In genomic region chr2:130341562-130342019, GRCh38 we compare ENCODE assay signal across 2 cellular contexts.
TF ChIP-seq lines count a peak whose summit lies in the region.

No MANE protein-coding gene starts in this region.

TF ChIP-seq in GM12878, 131 proteins besides CTCF, POLR2A, EP300 and RAD21:
- TF ChIP-seq RELA (IDR thresholded peaks at IDR 0.05; ENCODE audit: borderline replicate concordance, partially characterized antibody) (no peak), SUPT20H (IDR thresholded peaks at IDR 0.05; ENCODE audit: borderline replicate concordance, control insufficient read depth, low read depth, low read length) (no peak), SMARCA5 (IDR thresholded peaks at IDR 0.05) (0 out of 2 replicates have a peak, but pooled peaks have one; percentile 25)
TF ChIP-seq in GM12878: peak in this region for 1.

TF ChIP-seq in HepG2, 621 proteins besides CTCF, POLR2A, EP300 and RAD21:
- TF ChIP-seq ZNF607 (CRISPR knock-in tag; IDR thresholded peaks at IDR 0.05; ENCODE audit: borderline replicate concordance): 0 out of 2 replicates have a peak, but pooled peaks have one; percentile 19
- 0 out of 2 replicates have a peak, but pooled peaks have one; percentile 22 for TF ChIP-seq ZNF747 (CRISPR knock-in tag; IDR thresholded peaks at IDR 0.05; ENCODE audit: borderline replicate concordance)
- no peak for TF ChIP-seq SRSF4 (IDR thresholded peaks at IDR 0.05; ENCODE audit: low read depth, low read length, poor library complexity, severe bottlenecking)
- TF ChIP-seq JDP2 (CRISPR knock-in tag; IDR thresholded peaks at IDR 0.05; ENCODE audit: borderline replicate concordance): no peak
- 0 out of 2 replicates have a peak, but pooled peaks have one; percentile 50 for TF ChIP-seq ZFP37 (CRISPR knock-in tag; IDR thresholded peaks at IDR 0.05; ENCODE audit: borderline replicate concordance)
- TF ChIP-seq ZNF225 (CRISPR knock-in tag; IDR thresholded peaks at IDR 0.05): no peak
- no peak for TF ChIP-seq PAF1 (CRISPR knock-in tag; IDR thresholded peaks at IDR 0.05)
- TF ChIP-seq ZBTB7A (CRISPR knock-in tag; IDR thresholded peaks at IDR 0.05): no peak
- 0 out of 2 replicates have a peak, but pooled peaks have one; percentile 4 for TF ChIP-seq ZNF800 (CRISPR knock-in tag; IDR thresholded peaks at IDR 0.05)
- TF ChIP-seq ZNF749 (CRISPR knock-in tag; IDR thresholded peaks at IDR 0.05; ENCODE audit: borderline replicate concordance): 0 out of 2 replicates have a peak, but pooled peaks have one; percentile 10
- TF ChIP-seq ZIK1 (CRISPR knock-in tag; IDR thresholded peaks at IDR 0.05; ENCODE audit: borderline replicate concordance, low read depth): peak; percentile 34; the same call in 1 of the 2 replicates
- TF ChIP-seq PRPF4 (IDR thresholded peaks at IDR 0.05; ENCODE audit: low read depth, low read length, poor library complexity, severe bottlenecking): no peak
- no peak for TF ChIP-seq ATF1 (CRISPR knock-in tag; IDR thresholded peaks at IDR 0.05)
- 0 out of 2 replicates have a peak, but pooled peaks have one; percentile 15 for TF ChIP-seq KDM5B (CRISPR knock-in tag; IDR thresholded peaks at IDR 0.05; ENCODE audit: borderline replicate concordance)
- TF ChIP-seq ZSCAN21 (CRISPR knock-in tag; IDR thresholded peaks at IDR 0.05; ENCODE audit: borderline replicate concordance): peak; percentile 66; the same call in 1 of the 2 replicates
- no peak for TF ChIP-seq MXD3 (CRISPR knock-in tag; IDR thresholded peaks at IDR 0.05)
- no peak for TF ChIP-seq ZBTB40 (IDR thresholded peaks at IDR 0.05)
- 0 out of 2 replicates have a peak, but pooled peaks have one; percentile 26 for TF ChIP-seq ZBTB40 (CRISPR knock-in tag; IDR thresholded peaks at IDR 0.05)
- TF ChIP-seq AFF4 (CRISPR knock-in tag; IDR thresholded peaks at IDR 0.05): 0 out of 2 replicates have a peak, but pooled peaks have one; percentile 5
- no peak for TF ChIP-seq PPARG (CRISPR knock-in tag; conservative IDR thresholded peaks at IDR 0.05)
- TF ChIP-seq PCBP1 (IDR thresholded peaks at IDR 0.05; ENCODE audit: borderline replicate concordance, low read depth, low read length): 0 out of 2 replicates have a peak, but pooled peaks have one; percentile 30
- TF ChIP-seq MTF2 (CRISPR knock-in tag; IDR thresholded peaks at IDR 0.05; ENCODE audit: borderline replicate concordance): 0 out of 2 replicates have a peak, but pooled peaks have one; percentile 73
- 0 out of 2 replicates have a peak, but pooled peaks have one; percentile 3 for TF ChIP-seq MTERF4 (CRISPR knock-in tag; IDR thresholded peaks at IDR 0.05)
- no peak for TF ChIP-seq MEIS1 (CRISPR knock-in tag; IDR thresholded peaks at IDR 0.05; ENCODE audit: borderline replicate concordance)
- TF ChIP-seq TGIF2 (CRISPR knock-in tag; IDR thresholded peaks at IDR 0.05): no peak
